ENCODE assay signal across 1 cellular context in genomic region chr17:42538482-42538881, GRCh38.
TF ChIP-seq lines count a peak whose summit lies in the region.

No MANE protein-coding gene starts in this region.

TF ChIP-seq in K562, 482 proteins besides CTCF, POLR2A, EP300 and RAD21:
- TF ChIP-seq POLR2G (IDR thresholded peaks at IDR 0.05; ENCODE audit: low read depth, low read length) (0 out of 2 replicates have a peak, but pooled peaks have one; percentile 26), ZNF232 (CRISPR knock-in tag; IDR thresholded peaks at IDR 0.05) (no peak)
